12 cellular contexts compared by ENCODE assay signal in the genomic region with DNA sequence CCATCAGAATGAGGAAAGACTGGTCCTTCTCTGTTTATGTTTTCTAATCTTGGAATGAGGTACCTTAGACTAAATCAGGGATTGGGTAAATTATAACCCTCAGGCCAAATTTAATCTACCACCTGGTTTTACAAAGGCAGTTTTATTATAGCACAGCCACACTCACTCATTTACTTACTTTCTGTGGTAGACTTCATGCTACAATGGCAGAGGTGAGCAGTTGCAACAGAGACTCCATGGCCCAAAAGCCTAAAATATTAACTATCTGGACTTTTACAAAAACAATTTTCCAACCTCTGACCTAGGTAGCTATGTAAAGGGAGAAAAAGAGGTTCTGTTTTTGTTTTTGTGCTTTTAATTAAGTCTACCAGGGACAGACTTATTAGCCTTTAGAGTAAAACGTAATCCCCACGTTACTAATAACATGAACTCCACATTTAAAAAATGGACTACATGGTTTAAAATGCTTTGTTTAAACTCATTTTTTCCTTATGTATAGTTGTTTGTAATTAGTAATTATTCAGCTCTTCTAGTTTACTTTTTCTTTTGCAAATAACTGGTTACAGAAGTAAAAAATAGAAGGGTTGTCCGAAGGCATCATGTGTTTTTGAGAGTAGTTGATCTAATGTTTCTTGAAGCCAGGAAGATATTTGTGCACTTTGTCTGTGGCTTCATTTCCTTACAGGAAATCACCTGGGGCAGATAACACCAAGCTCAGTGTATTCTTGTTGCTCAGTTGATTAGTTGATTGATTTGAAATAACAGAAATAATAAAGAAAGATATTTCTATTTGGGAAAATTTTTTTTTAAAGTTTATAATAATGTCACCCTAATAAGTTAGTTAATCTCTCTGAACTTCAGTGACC. TPM values are rescaled to one million over a fixed set of nuclear protein-coding genes. Genes with fewer than 3 reads are reported as not detected.
DNase-seq lines count a peak whose midpoint lies in the region; ATAC-seq, FAIRE-seq and TF ChIP-seq lines count a peak whose summit lies in the region.
"Had no signal": no experiment of that assay in that cellular context is flagged by ENCODE, and none has a peak within 500 bp of the region (broad histone marks: within the 10 kb centered on the region; RNA-seq: fewer than 3 reads in every experiment).

No MANE protein-coding gene starts in this region.

- H2AFZ ChIP-seq in OCI-LY3 (ENCODE audit: low read depth, low read length) (peak overlapping the region; percentile 77), neuronal stem cell (ENCODE audit: low read length) (no peak overlapping the region), MM.1S (ENCODE audit: low read length) (no peak overlapping the region)

- H3K36me3 ChIP-seq in OCI-LY3 (replicated peaks; ENCODE audit: low read depth, low read length) (no peaks in the 10 kb centered on the region), neuronal stem cell (replicated peaks in 1 of 2; ENCODE audit: control insufficient read depth in 2 of 2, insufficient read depth in 2 of 2, low read length in 2 of 2) (no peaks in the 10 kb centered on the region), gastroesophageal sphincter (no peaks in the 10 kb centered on the region), MM.1S (replicated peaks; ENCODE audit: insufficient read depth, low read length) (no peaks in the 10 kb centered on the region)

- H4K20me1 ChIP-seq in OCI-LY3 (ENCODE audit: insufficient read depth, low read length): no peaks in the 10 kb centered on the region
- H4K20me1 ChIP-seq in MM.1S (ENCODE audit: insufficient read depth, low read length): no peaks in the 10 kb centered on the region

- no CpG with 5 or more reads among the region's 3 CpGs for WGBS in neuronal stem cell (ENCODE audit: extremely low coverage in 2 of 2, insufficient read length in 2 of 2, insufficient replicate concordance in 1 of 2), 2 donors
- 88 to 91% methylated on average over 3 of the region's 3 CpGs for WGBS in gastroesophageal sphincter (ENCODE audit: low coverage in 1 of 2), 2 donors

- H3K27ac ChIP-seq in OCI-LY3 (ENCODE audit: low read length) (0 out of 2 replicates have a peak overlapping the region, but pooled peaks have one; percentile 17), neuronal stem cell (replicated peaks; ENCODE audit: low read length) (no peak overlapping the region), gastroesophageal sphincter (no peak overlapping the region), MM.1S (ENCODE audit: low read length) (no peak overlapping the region)

- peak overlapping the region; percentile 42 for H3K4me2 ChIP-seq in OCI-LY3 (ENCODE audit: low read length)
- no peak overlapping the region for H3K4me2 ChIP-seq in neuronal stem cell (ENCODE audit: insufficient read depth, low read length, poor library complexity, severe bottlenecking)
- no peak overlapping the region for H3K4me2 ChIP-seq in MM.1S (ENCODE audit: low read depth, low read length)

- H3K9ac ChIP-seq in OCI-LY3 (ENCODE audit: low read length): no peak overlapping the region
- no peak overlapping the region for H3K9ac ChIP-seq in neuronal stem cell (ENCODE audit: low read depth, low read length, poor library complexity)
- no peak overlapping the region for H3K9ac ChIP-seq in MM.1S (ENCODE audit: low read length)

- no peaks in the 10 kb centered on the region for H3K79me1 ChIP-seq in neuronal stem cell (ENCODE audit: low read depth, low read length)

- H3K27me3 ChIP-seq in OCI-LY3 (ENCODE audit: low read depth, low read length) (no peaks in the 10 kb centered on the region), neuronal stem cell (ENCODE audit: control insufficient read depth in 3 of 3, insufficient read depth in 3 of 3, low read depth in 1 of 3, low read length in 3 of 3) (no peaks in the 10 kb centered on the region), gastroesophageal sphincter (no peaks in the 10 kb centered on the region), MM.1S (replicated peaks; ENCODE audit: insufficient read depth, low read length) (no peaks in the 10 kb centered on the region)

- H3K79me2 ChIP-seq in OCI-LY3 (ENCODE audit: low read length): no peaks in the 10 kb centered on the region
- H3K79me2 ChIP-seq in MM.1S (ENCODE audit: low read length): no peaks in the 10 kb centered on the region

- no peak overlapping the region for H3K18ac ChIP-seq in neuronal stem cell (ENCODE audit: low read length)

- H3K23ac ChIP-seq in neuronal stem cell (ENCODE audit: low read depth, low read length, poor library complexity): no peak overlapping the region

- FAIRE-seq in GM18507 (lab: Jason Lieb, UNC): peak; percentile 53

- H3K14ac ChIP-seq in neuronal stem cell (ENCODE audit: low read length): no peak overlapping the region

- no peak overlapping the region for H3K4ac ChIP-seq in neuronal stem cell (ENCODE audit: low read length)

- no peak overlapping the region for H3K4me3 ChIP-seq in OCI-LY3 (ENCODE audit: low read length)
- H3K4me3 ChIP-seq in neuronal stem cell (ENCODE audit: low read length in 2 of 2): no peak overlapping the region
- H3K4me3 ChIP-seq in gastroesophageal sphincter: no peak overlapping the region
- no peak overlapping the region for H3K4me3 ChIP-seq in MM.1S (ENCODE audit: low read length)

- TF ChIP-seq POLR2A in gastroesophageal sphincter (IDR thresholded peaks at IDR 0.05): no peak

- ATAC-seq in GM19468 (IDR thresholded peaks at IDR 0.05; ENCODE audit: extremely low read depth, unreplicated experiment): peak; percentile 23
- ATAC-seq in HG02981 (IDR thresholded peaks at IDR 0.05; ENCODE audit: unreplicated experiment): peak; percentile 89
- ATAC-seq in gastroesophageal sphincter: no peak

- TF ChIP-seq CTCF in OCI-LY3 (IDR thresholded peaks at IDR 0.05; ENCODE audit: low read depth, low read length) (no peak), gastroesophageal sphincter (IDR thresholded peaks at IDR 0.05) (no peak), MM.1S (IDR thresholded peaks at IDR 0.05; ENCODE audit: low read length) (no peak)

- H2AK5ac ChIP-seq in neuronal stem cell (ENCODE audit: low read depth, low read length): no peak overlapping the region

- TF ChIP-seq EP300 in gastroesophageal sphincter (IDR thresholded peaks at IDR 0.05): no peak

- peaks cover 23% of the 10 kb centered on the region for H3K4me1 ChIP-seq in OCI-LY3 (ENCODE audit: low read length)
- H3K4me1 ChIP-seq in neuronal stem cell (ENCODE audit: control insufficient read depth in 2 of 2, insufficient read depth in 1 of 2, low read depth in 1 of 2, low read length in 2 of 2): no peaks in the 10 kb centered on the region
- H3K4me1 ChIP-seq in gastroesophageal sphincter: no peaks in the 10 kb centered on the region
- no peaks in the 10 kb centered on the region for H3K4me1 ChIP-seq in MM.1S (ENCODE audit: low read length)

- no peaks in the 10 kb centered on the region for H3K9me2 ChIP-seq in MM.1S (replicated peaks; ENCODE audit: insufficient read depth, low read length)

- H4K91ac ChIP-seq in neuronal stem cell (ENCODE audit: low read depth, low read length, poor library complexity): no peak overlapping the region

- H3K9me3 ChIP-seq in OCI-LY3 (ENCODE audit: insufficient read depth, low read length) (no peaks in the 10 kb centered on the region), neuronal stem cell (replicated peaks in 1 of 2; ENCODE audit: control insufficient read depth in 2 of 2, insufficient read depth in 1 of 2, low read depth in 1 of 2, low read length in 2 of 2) (no peaks in the 10 kb centered on the region), gastroesophageal sphincter (no peaks in the 10 kb centered on the region), MM.1S (replicated peaks; ENCODE audit: insufficient read depth, low read length) (no peaks in the 10 kb centered on the region)

- DNase-seq in GM18507 (ENCODE audit: extremely low spot score, insufficient read length, low read depth): no peak
- DNase-seq in NCI-H146 treated with DMSO at 0.1 percent for 48 hours (lab: John Stamatoyannopoulos, UW; ENCODE audit: unreplicated experiment): no peak
- no peak for DNase-seq in neuronal stem cell (ENCODE audit: low spot score)
- DNase-seq in MM.1S: no peak
- DNase-seq: erythroblast, islet precursor cell, NCI-H2081 treated with DMSO at 0.1 percent for 48 hours, SHP77 treated with DMSO at 0.1 percent for 48 hours had no signal

- H2BK120ac ChIP-seq in neuronal stem cell (ENCODE audit: low read depth, low read length): no peak overlapping the region

- no peaks in the 10 kb centered on the region for H3F3A ChIP-seq in MM.1S (ENCODE audit: insufficient read depth, low read length)

- no peak overlapping the region for H2BK5ac ChIP-seq in neuronal stem cell (ENCODE audit: low read length)

- no peak overlapping the region for H2BK15ac ChIP-seq in neuronal stem cell (ENCODE audit: low read length)

- H4K8ac ChIP-seq in neuronal stem cell (ENCODE audit: low read depth, low read length): no peak overlapping the region

- H2BK12ac ChIP-seq in neuronal stem cell (ENCODE audit: low read length): no peak overlapping the region

RNA-seq across cellular contexts. Expression of a gene that starts 57.6 kb away (rescaled TPM):
- 35.7 TPM for polyA plus RNA-seq in neuronal stem cell (2013, experiment 1 of 2)
- polyA plus RNA-seq in neuronal stem cell (2013, experiment 2 of 2): 39.7 TPM
- total RNA-seq in gastroesophageal sphincter: 10 to 100 TPM; 19.0 to 33.3 (median 27.8) TPM
